11 cellular contexts compared by ENCODE assay signal in genomic region chr6:139369068-139369467, GRCh38. TPM values are rescaled to one million over a fixed set of nuclear protein-coding genes. Genes with fewer than 3 reads are reported as not detected.
A peak's percentile ranks its signal among the peaks of the same experiment; 100 is the strongest.
DNase-seq lines count a peak whose midpoint lies in the region; ATAC-seq and TF ChIP-seq lines count a peak whose summit lies in the region.
"Had no signal": no experiment of that assay in that cellular context is flagged by ENCODE, and none has a peak within 500 bp of the region (broad histone marks: within the 10 kb centered on the region; RNA-seq: fewer than 3 reads in every experiment).

No MANE protein-coding gene starts in this region.

- no peak for TF ChIP-seq CTCF in neutrophil (IDR thresholded peaks at IDR 0.05)

- H3K27me3 ChIP-seq in HUES64 (ENCODE audit: insufficient read depth, low read length), result no peaks in the 10 kb centered on the region
- no peaks in the 10 kb centered on the region for H3K27me3 ChIP-seq in ectodermal cell (ENCODE audit: control insufficient read depth, insufficient read depth, low read length, poor library complexity, severe bottlenecking)
- H3K27me3 ChIP-seq in neutrophil, result no peaks in the 10 kb centered on the region

- H3K4me1 ChIP-seq in HUES64 (ENCODE audit: insufficient read depth, low read length), result peaks cover 66% of the 10 kb centered on the region
- H3K4me1 ChIP-seq in ectodermal cell (ENCODE audit: control insufficient read depth, insufficient read depth, low read length), result peaks cover 22% of the 10 kb centered on the region
- peaks cover 38 to 41% of the 10 kb centered on the region in 2 experiments for H3K4me1 ChIP-seq in neutrophil (ENCODE audit: control insufficient read depth in 1 of 2, insufficient read depth in 1 of 2, low read depth in 1 of 2, low read length in 1 of 2)

- ATAC-seq in HG03135 (IDR thresholded peaks at IDR 0.05; ENCODE audit: unreplicated experiment) (no peak), GM21825 (IDR thresholded peaks at IDR 0.05; ENCODE audit: unreplicated experiment) (no peak), esophagus mucosa (no peak)
- ATAC-seq: stimulated activated naive CD8-positive, alpha-beta T cell treated with anti-CD3 and anti-CD28 coated beads, Interleukin-15, amount 100 ng/mL, for 72 hours had no signal

- 5% methylated on average over 2 of the region's 2 CpGs for WGBS in HUES64
- 1 to 4% methylated on average over 2 of the region's 2 CpGs for WGBS in ectodermal cell, 2 experiments

- peak overlapping the region; percentile 89 for H3K27ac ChIP-seq in HUES64 (ENCODE audit: low read depth, low read length)
- H3K27ac ChIP-seq in ectodermal cell (ENCODE audit: insufficient read depth, low read depth, low read length, poor library complexity, severe bottlenecking), result peak overlapping the region; percentile 97
- H3K27ac ChIP-seq in neutrophil, result peak overlapping the region; percentile 96

- H3K4me3 ChIP-seq in HUES64 (ENCODE audit: low read length) (peak overlapping the region; percentile 12), ectodermal cell (ENCODE audit: insufficient read depth, low read depth, low read length) (peak overlapping the region; percentile 5), neutrophil (ENCODE audit: low read depth in 1 of 2, low read length in 1 of 2) (no peak overlapping the region)

- peak overlapping the region; percentile 49 for H3K9ac ChIP-seq in HUES64 (ENCODE audit: low read depth, low read length)

- H3K9me3 ChIP-seq in HUES64 (ENCODE audit: insufficient read depth, low read depth, low read length) (no peaks in the 10 kb centered on the region), ectodermal cell (ENCODE audit: control insufficient read depth, low read length) (no peaks in the 10 kb centered on the region), neutrophil (no peaks in the 10 kb centered on the region)

- peak; percentile 83 for DNase-seq in DMS114 treated with DMSO at 0.1 percent for 48 hours (lab: John Stamatoyannopoulos, UW; ENCODE audit: unreplicated experiment)
- DNase-seq in activated CD4-positive, CD25-positive, alpha-beta regulatory T cell (lab: John Stamatoyannopoulos, UW), result no peak
- DNase-seq: activated CD4-positive, alpha-beta T cell treated with anti-CD3 and anti-CD28 coated beads for 1 hour; activated T-cell treated with anti-CD3 and anti-CD28 coated beads, Interleukin-2, amount 50 U/mL, for 1 hour had no signal

- H3K36me3 ChIP-seq in HUES64 (ENCODE audit: insufficient read depth, low read length) (peaks cover 31% of the 10 kb centered on the region), ectodermal cell (ENCODE audit: control insufficient read depth, insufficient read depth, low read length) (peaks cover 22% of the 10 kb centered on the region), neutrophil (no peaks in the 10 kb centered on the region)

RNA-seq across cellular contexts. Expression of gene CITED2, which starts 5.4 kb away (rescaled TPM):
- polyA plus RNA-seq in HUES64 (2013, experiment 1 of 2), result 79.0 TPM
- 104 TPM for polyA plus RNA-seq in HUES64 (2013, experiment 2 of 2)
- 541 TPM for polyA plus RNA-seq in ectodermal cell (2013, experiment 1 of 4)
- polyA plus RNA-seq in ectodermal cell (2013, experiment 2 of 4), result 438 TPM
- 358 TPM for polyA plus RNA-seq in ectodermal cell (2013, experiment 3 of 4)
- 422 TPM for polyA plus RNA-seq in ectodermal cell (2013, experiment 4 of 4)
- 27.3 TPM for total RNA-seq in esophagus mucosa

Comparison
In these comparisons a context has a peak if more than half of its experiments do, and no peak if none do; other contexts are left out.
1. H3K4me3 ChIP-seq: peak in HUES64 (single experiment) and ectodermal cell (single experiment); none in neutrophil (0 of 2).
2. Peak in every context shown above with its lines, with median percentiles within 50 percentile points of each other: H3K27ac ChIP-seq.